Comparison of ENCODE assay signal across 22 cellular contexts in the genomic region with DNA sequence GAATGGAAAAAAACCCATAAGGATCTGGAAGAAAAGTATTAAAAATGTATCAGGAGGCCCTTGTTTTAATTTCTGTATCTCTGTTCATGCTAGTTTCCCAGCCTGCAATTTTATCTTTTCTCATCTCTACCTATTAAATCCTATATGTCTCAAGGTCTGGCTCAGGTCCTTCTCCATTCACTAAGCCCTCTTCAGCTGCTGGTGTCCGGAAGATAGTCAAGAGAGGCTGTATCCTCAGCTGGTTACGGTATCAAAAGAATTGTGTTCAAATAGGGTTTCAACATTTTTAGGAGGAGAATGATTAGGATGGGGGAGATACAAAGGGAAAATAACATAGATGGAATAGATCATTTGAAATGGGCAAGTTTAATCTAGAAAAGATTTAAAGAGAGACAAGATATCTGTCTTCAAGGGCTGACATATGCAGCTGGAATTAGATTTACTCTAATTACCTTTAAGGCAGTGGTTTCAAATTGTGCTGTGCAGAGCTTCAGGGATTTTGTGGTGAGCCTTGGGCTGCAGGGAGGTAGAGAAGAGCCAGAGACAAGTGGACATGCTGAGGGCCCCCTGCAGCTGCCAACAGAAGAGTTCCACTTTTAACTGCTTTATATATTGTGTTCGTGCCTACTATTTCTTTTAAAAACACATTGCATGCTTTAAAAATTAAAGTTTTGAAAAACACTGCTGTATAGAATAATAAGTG. TPM values are rescaled to one million over a fixed set of nuclear protein-coding genes. Genes with fewer than 3 reads are reported as not detected.
DNase-seq lines count a peak whose midpoint lies in the region; ATAC-seq, FAIRE-seq and TF ChIP-seq lines count a peak whose summit lies in the region.
"Had no signal": no experiment of that assay in that cellular context is flagged by ENCODE, and none has a peak within 500 bp of the region (broad histone marks: within the 10 kb centered on the region; RNA-seq: fewer than 3 reads in every experiment).

No MANE protein-coding gene starts in this region.

- TF ChIP-seq POLR2A in HepG2 (IDR thresholded peaks at IDR 0.05; ENCODE audit: insufficient read depth in 1 of 2, low read depth in 2 of 2, low read length in 2 of 2) (no peak), right lobe of liver (IDR thresholded peaks at IDR 0.05) (no peak), breast epithelium (IDR thresholded peaks at IDR 0.05) (no peak)

- no peak for TF ChIP-seq RAD21 in HepG2 (CRISPR knock-in tag; IDR thresholded peaks at IDR 0.05)

- no peaks in the 10 kb centered on the region for H4K20me1 ChIP-seq in HepG2 (ENCODE audit: insufficient read depth, low read length)

- peak overlapping the region; percentile 10 for H3K27ac ChIP-seq in HepG2 (ENCODE audit: extremely low read length, insufficient read depth, low read length)
- H3K27ac ChIP-seq in right lobe of liver = no peak overlapping the region
- H3K27ac ChIP-seq in breast epithelium = no peak overlapping the region
- H3K27ac ChIP-seq: SK-N-MC had no signal

- 94% methylated on average over 3 of the region's 3 CpGs for WGBS in HepG2 (ENCODE audit: low lambda C conversion rate)
- 84% methylated on average over 3 of the region's 3 CpGs for WGBS in right lobe of liver (ENCODE audit: insufficient coverage, low coverage, low lambda C conversion rate, missing lambda C conversion rate)

- H3K36me3 ChIP-seq in HepG2 (replicated peaks in 1 of 2; ENCODE audit: control insufficient read depth in 1 of 2, insufficient read depth in 2 of 2, low read length in 2 of 2) (no peaks in the 10 kb centered on the region), right lobe of liver (no peaks in the 10 kb centered on the region), breast epithelium (no peaks in the 10 kb centered on the region)
- H3K36me3 ChIP-seq: BE2C had no signal

- in situ Hi-C loops in HepG2 (cut with HindIII; ENCODE audit: extremely low pct_ligation_motif_present, low pct_unique_long_range_greater_than_20kb) = loop anchor here (25.0 kb wide), 1 partner anchor 104 kb away; no protein-coding TSS in a partner anchor

- peak overlapping the region; percentile 15 for H3K27ac Mint-ChIP-seq in type B pancreatic cell
- H3K27ac Mint-ChIP-seq in MCF 10A (ENCODE audit: low read depth, unreplicated experiment) = no peak overlapping the region
- H3K27ac Mint-ChIP-seq: CD4-positive, alpha-beta T cell had no signal

- no peak overlapping the region for H3K9ac ChIP-seq in HepG2 (ENCODE audit: insufficient read depth, low read depth, low read length)

- H3K27me3 ChIP-seq in HepG2 (ENCODE audit: control insufficient read depth in 1 of 2, insufficient read depth in 2 of 2, low read length in 2 of 2) (no peaks in the 10 kb centered on the region), right lobe of liver (no peaks in the 10 kb centered on the region), breast epithelium (no peaks in the 10 kb centered on the region)
- H3K27me3 ChIP-seq: BE2C had no signal

- POLR2A ChIA-PET in HepG2 (lab: Yijun Ruan, JAX) (no interaction called here), MCF 10A (lab: Yijun Ruan, JAX) (no interaction called here)

- no peak overlapping the region for H3K4me3 ChIP-seq in HepG2 (replicated peaks in 1 of 3; ENCODE audit: insufficient read depth in 1 of 3, low read depth in 2 of 3, low read length in 3 of 3)
- H3K4me3 ChIP-seq in right lobe of liver = no peak overlapping the region
- no peak overlapping the region for H3K4me3 ChIP-seq in breast epithelium
- H3K4me3 ChIP-seq: K562, SK-N-MC had no signal

- no peaks in the 10 kb centered on the region for H3K27me3 Mint-ChIP-seq in type B pancreatic cell
- no peaks in the 10 kb centered on the region for H3K27me3 Mint-ChIP-seq in MCF 10A (ENCODE audit: insufficient read depth, unreplicated experiment)

- H3K4me1 ChIP-seq in HepG2 (ENCODE audit: insufficient read depth, low read length) = peaks cover 52% of the 10 kb centered on the region
- peaks cover 0 to 24% (median 2%) of the 10 kb centered on the region in 4 donors for H3K4me1 ChIP-seq in right lobe of liver
- no peaks in the 10 kb centered on the region for H3K4me1 ChIP-seq in breast epithelium
- H3K4me1 ChIP-seq: BE2C had no signal

- DNase-seq in HepG2 (ENCODE audit: low spot score) (no peak), right lobe of liver (no peak), amniotic epithelial cell (ENCODE audit: low read depth) (peak; percentile 42), myocyte (ENCODE audit: low read depth) (peak; percentile 59), type B pancreatic cell (ENCODE audit: extremely low spot score, unreplicated experiment) (no peak), MCF 10A (ENCODE audit: unreplicated experiment) (no peak), breast epithelium (ENCODE audit: low spot score in 2 of 2) (no peak), HTR-8/SVneo (ENCODE audit: insufficient read length, low spot score) (no peak)
- DNase-seq: 8988T; BE2C; CD4-positive, alpha-beta T cell; DND-41; GDM1; H7; NCI-H1436; NCI-H2029 treated with DMSO at 0.1 percent for 48 hours; NCI-H2171 treated with DMSO at 0.1 percent for 48 hours; NCI-H446 treated with DMSO at 0.1 percent for 48 hours had no signal

- TF ChIP-seq EP300 in HepG2 (IDR thresholded peaks at IDR 0.05; ENCODE audit: low read depth in 2 of 2, low read length in 2 of 2) (no peak), HepG2 (CRISPR knock-in tag; IDR thresholded peaks at IDR 0.05; ENCODE audit: borderline replicate concordance) (no peak)

- H3K9me3 ChIP-seq in HepG2 (ENCODE audit: low read length) (no peaks in the 10 kb centered on the region), right lobe of liver (no peaks in the 10 kb centered on the region), breast epithelium (no peaks in the 10 kb centered on the region)
- H3K9me3 ChIP-seq: BE2C had no signal

- no peaks in the 10 kb centered on the region for H3K36me3 Mint-ChIP-seq in type B pancreatic cell
- no peaks in the 10 kb centered on the region for H3K36me3 Mint-ChIP-seq in MCF 10A (ENCODE audit: insufficient read depth, unreplicated experiment)

- H3K4me2 ChIP-seq in HepG2 (ENCODE audit: low read depth, low read length) = no peak overlapping the region

- no peaks in the 10 kb centered on the region for H3K79me2 ChIP-seq in HepG2 (ENCODE audit: insufficient read depth, low read length)

- CTCF ChIA-PET in HepG2 (lab: Yijun Ruan, JAX; ENCODE audit: low intra/inter-chr PET ratio, low total read pairs) (no interaction called here), MCF 10A (lab: Yijun Ruan, JAX) (interaction anchor here (0.6 to 0.8 kb wide), 2 partner anchors 122 to 174 kb away, joined by 3 read pairs; no protein-coding TSS in a partner anchor)

- intact Hi-C loops in HepG2 (cut with micrococcal nuclease; ENCODE audit: unreplicated experiment) (no loop called here), right lobe of liver (cut with DNase I) (no loop called here), MCF 10A (cut with micrococcal nuclease) (no loop called here), breast epithelium (cut with DNase I; ENCODE audit: low total_unique reads) (no loop called here)

- H3K4me3 Mint-ChIP-seq in type B pancreatic cell = no peak overlapping the region
- no peak overlapping the region for H3K4me3 Mint-ChIP-seq in MCF 10A (ENCODE audit: unreplicated experiment)
- H3K4me3 Mint-ChIP-seq: CD4-positive, alpha-beta T cell had no signal

- FAIRE-seq in HepG2 (lab: Jason Lieb, UNC) (no peak), HTR-8/SVneo (lab: Jason Lieb, UNC) (no peak)
- FAIRE-seq: K562 had no signal

- BruUV-seq in HepG2 (replicated peaks; lab: Mats Ljungman, UMichigan) (no TSS peak), MCF 10A (replicated peaks; lab: Mats Ljungman, UMichigan) (no TSS peak)

- no peak overlapping the region for H2AFZ ChIP-seq in HepG2 (ENCODE audit: low read length)

- TF ChIP-seq CTCF in HepG2 (CRISPR knock-in tag; IDR thresholded peaks at IDR 0.05) (no peak), right lobe of liver (IDR thresholded peaks at IDR 0.05) (no peak), type B pancreatic cell (conservative IDR thresholded peaks at IDR 0.05) (no peak), MCF 10A (IDR thresholded peaks at IDR 0.05; ENCODE audit: unreplicated experiment) (no peak), breast epithelium (IDR thresholded peaks at IDR 0.05) (no peak)

- H3K4me1 Mint-ChIP-seq in type B pancreatic cell (ENCODE audit: unreplicated experiment) = peaks cover 34% of the 10 kb centered on the region
- peaks cover 16% of the 10 kb centered on the region for H3K4me1 Mint-ChIP-seq in MCF 10A (ENCODE audit: insufficient read depth, unreplicated experiment)

- ATAC-seq in HepG2 = no peak
- ATAC-seq in right lobe of liver = no peak
- ATAC-seq: K562, Panc1, Right ventricle myocardium inferior had no signal

- H3K9me3 Mint-ChIP-seq in type B pancreatic cell (no peaks in the 10 kb centered on the region), MCF 10A (ENCODE audit: unreplicated experiment) (no peaks in the 10 kb centered on the region)
- H3K9me3 Mint-ChIP-seq: CD4-positive, alpha-beta T cell had no signal

RNA-seq across cellular contexts. Expression of gene GREB1L, which starts 24.1 kb away (rescaled TPM):
- total RNA-seq in HepG2 (2016; rRNA removed; fragmentation: Illumina TruSeq; extraction: Trizol) (0.63 and 0.66 TPM in 2 replicates), right lobe of liver (1 to 10 TPM; 3.1 to 7.9 (median 5.7) TPM), myocyte (8.0 and 8.8 TPM in 2 replicates), type B pancreatic cell (ENCODE audit: low replicate concordance) (3.6 and 6.5 TPM in 2 replicates), MCF 10A (2022) (9.4 and 11.0 TPM in 2 replicates), breast epithelium (10 to 100 TPM in 1 of 3 donors, 1 to 10 TPM in 2; 6.6 to 75.7 (median 8.9) TPM)
- total RNA-seq in HepG2 (2016; cell fraction: cytosol; rRNA removed; fragmentation: Illumina TruSeq; extraction: Trizol; ENCODE audit: low read depth) = 0.09 and 0.10 TPM in 2 replicates
- 0.30 and 0.92 TPM in 2 replicates for total RNA-seq in HepG2 (2016; cell fraction: insoluble cytoplasmic fraction; rRNA removed; fragmentation: Illumina TruSeq; extraction: Trizol)
- total RNA-seq in HepG2 (2016; cell fraction: membrane; rRNA removed; fragmentation: Illumina TruSeq; extraction: Trizol) = 0.25 and 0.31 TPM in 2 replicates
- 0.28 and 0.87 TPM in 2 replicates for total RNA-seq in HepG2 (2016; cell fraction: nucleus; rRNA removed; fragmentation: Illumina TruSeq; extraction: Trizol)
- polyA plus RNA-seq in HepG2 (2011; rRNA removed) = 0.17 and 0.42 TPM in 2 replicates
- 0.06 and 0.08 TPM in 2 replicates for polyA plus RNA-seq in HepG2 (2011; cell fraction: cytosol; rRNA removed)
- 0.05 and 0.13 TPM in 2 replicates for polyA plus RNA-seq in HepG2 (2011; cell fraction: nucleus; rRNA removed)
- polyA plus RNA-seq in HepG2 (2012) = 0.20 and 0.46 TPM in 2 replicates
- 0.10 TPM in 2 replicates for polyA plus RNA-seq in HepG2 (2016; cell fraction: cytosol; fragmentation: Illumina TruSeq; extraction: Trizol; ENCODE audit: low read depth)
- 0.38 and 0.59 TPM in 2 replicates for polyA plus RNA-seq in HepG2 (2016; cell fraction: insoluble cytoplasmic fraction; fragmentation: Illumina TruSeq; extraction: Trizol; ENCODE audit: low read depth)
- 0.22 and 0.25 TPM in 2 replicates for polyA plus RNA-seq in HepG2 (2016; cell fraction: membrane; fragmentation: Illumina TruSeq; extraction: Trizol; ENCODE audit: low read depth)
- polyA plus RNA-seq in HepG2 (2016; cell fraction: nucleus; fragmentation: Illumina TruSeq; extraction: Trizol; ENCODE audit: insufficient read depth, low read depth) = 0.32 and 0.41 TPM in 2 replicates
- 2.4 and 27.2 TPM in 2 replicates for polyA minus RNA-seq in HepG2 (2011; rRNA and poly(A)+ RNA removed; ENCODE audit: low replicate concordance)
- 0.18 and 1.2 TPM in 2 replicates for polyA minus RNA-seq in HepG2 (2011; cell fraction: cytosol; rRNA and poly(A)+ RNA removed)
- 0.77 and 1.6 TPM in 2 replicates for polyA minus RNA-seq in HepG2 (2011; cell fraction: nucleus; rRNA and poly(A)+ RNA removed)
- 6.8 TPM for polyA plus RNA-seq in myocyte (2012)
- total RNA-seq: CD4-positive, alpha-beta T cell; K562 had no signal

Comparison
In these comparisons a context has a peak if more than half of its experiments do, and no peak if none do; other contexts are left out.
1. DNase-seq: peak in amniotic epithelial cell (single experiment) and myocyte (single experiment); none in HepG2 (single experiment), right lobe of liver (0 of 3), type B pancreatic cell (single experiment), MCF 10A (single experiment), breast epithelium (0 of 2) and HTR-8/SVneo (single experiment).